ENCODE assay signal across 14 cellular contexts in the genomic region with DNA sequence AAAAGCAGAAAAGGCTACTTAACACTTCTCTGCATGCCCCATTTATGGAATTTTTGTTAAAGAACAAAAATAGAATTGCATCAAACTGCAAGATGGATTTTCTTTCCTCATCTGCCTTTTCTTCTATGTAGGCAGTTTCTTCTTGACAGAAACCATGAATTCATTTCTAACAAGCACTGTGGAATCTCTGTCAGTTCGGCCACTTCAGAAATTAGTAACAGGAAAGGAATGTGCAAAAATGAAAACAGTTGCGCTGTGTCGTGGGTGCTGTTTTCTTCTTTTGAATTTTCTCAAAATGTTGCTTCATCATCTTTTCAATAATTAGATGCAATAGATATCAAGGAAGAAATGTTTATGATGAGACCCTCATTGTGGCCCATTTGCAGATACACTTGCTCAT.
A peak's percentile ranks its signal among the peaks of the same experiment; 100 is the strongest.
DNase-seq lines count a peak whose midpoint lies in the region; ATAC-seq and TF ChIP-seq lines count a peak whose summit lies in the region.
"Had no signal": no experiment of that assay in that cellular context is flagged by ENCODE, and none has a peak within 500 bp of the region (broad histone marks: within the 10 kb centered on the region; RNA-seq: fewer than 3 reads in every experiment).

No MANE protein-coding gene starts in this region.

- peaks cover 4% of the 10 kb centered on the region for H3F3A ChIP-seq in smooth muscle cell (ENCODE audit: low read depth)

- no peaks in the 10 kb centered on the region for H3K79me2 ChIP-seq in fibroblast of lung (ENCODE audit: control insufficient read depth, insufficient read depth, low read length)
- no peaks in the 10 kb centered on the region for H3K79me2 ChIP-seq in smooth muscle cell (ENCODE audit: low read depth)

- no peaks in the 10 kb centered on the region for H3K9me3 ChIP-seq in SK-N-MC (ENCODE audit: low read depth, low read length)
- H3K9me3 ChIP-seq in fibroblast of lung (ENCODE audit: control insufficient read depth, insufficient read depth, low read depth, low read length): no peaks in the 10 kb centered on the region
- H3K9me3 ChIP-seq in smooth muscle cell (replicated peaks; ENCODE audit: low read depth): no peaks in the 10 kb centered on the region
- H3K9me3 ChIP-seq: transverse colon had no signal

- H2AFZ ChIP-seq in fibroblast of lung (ENCODE audit: low read length): no peak overlapping the region
- no peak overlapping the region for H2AFZ ChIP-seq in smooth muscle cell (ENCODE audit: low read depth)

- H4K20me1 ChIP-seq in fibroblast of lung (ENCODE audit: control insufficient read depth, extremely low read depth, insufficient read depth, low read length): no peaks in the 10 kb centered on the region
- H4K20me1 ChIP-seq in smooth muscle cell (ENCODE audit: low read depth): no peaks in the 10 kb centered on the region

- ATAC-seq in activated T-cell treated with anti-CD3 and anti-CD28 coated beads, Interleukin-2, amount 50 U/mL, for 72 hours (replicated peaks in 1 of 2): peak; percentile 61 to 80
- ATAC-seq: esophagus mucosa had no signal

- peak overlapping the region; percentile 61 for H3K27ac ChIP-seq in SK-N-MC
- H3K27ac ChIP-seq in fibroblast of lung (ENCODE audit: insufficient read depth, low read length): no peak overlapping the region
- peak overlapping the region; percentile 1 for H3K27ac ChIP-seq in smooth muscle cell (ENCODE audit: low read depth)
- H3K27ac ChIP-seq: transverse colon had no signal

- peak overlapping the region; percentile 68 for H3K27ac Mint-ChIP-seq in activated T-cell treated with anti-CD3 and anti-CD28 coated beads, Interleukin-2, amount 50 U/mL, for 72 hours
- H3K27ac Mint-ChIP-seq: activated B cell treated with CpG ODN at 0.5 μM for 24 hours had no signal

- H3K36me3 Mint-ChIP-seq in activated T-cell treated with anti-CD3 and anti-CD28 coated beads, Interleukin-2, amount 50 U/mL, for 72 hours (ENCODE audit: insufficient read depth in 2 of 2): no peaks in the 10 kb centered on the region

- peak; percentile 5 to 31 for DNase-seq in activated T-cell treated with anti-CD3 and anti-CD28 coated beads, Interleukin-2, amount 50 U/mL, for 72 hours
- DNase-seq in activated T-cell treated with anti-CD3 and anti-CD28 coated beads for 4 hours (no peak), SK-N-MC (ENCODE audit: low read depth, low spot score) (no peak), fibroblast of lung (ENCODE audit: low read depth in 2 of 2) (peak; percentile 19 to 69), smooth muscle cell (lab: John Stamatoyannopoulos, UW; ENCODE audit: unreplicated experiment) (no peak), COLO668 (lab: John Stamatoyannopoulos, UW; ENCODE audit: unreplicated experiment) (no peak), NCI-H146 (lab: John Stamatoyannopoulos, UW) (no peak), retina (no peak)
- DNase-seq: activated B cell treated with CpG ODN at 0.5 μM for 24 hours; central memory CD4-positive, alpha-beta T cell; DMS79 treated with DMSO at 0.1 percent for 48 hours; NCI-H1930; transverse colon had no signal

- H3K4me2 ChIP-seq in fibroblast of lung (ENCODE audit: extremely low read depth, insufficient read depth, low read length): no peak overlapping the region
- peak overlapping the region; percentile 63 for H3K4me2 ChIP-seq in smooth muscle cell

- no peak for TF ChIP-seq CTCF in fibroblast of lung (conservative IDR thresholded peaks at IDR 0.05 in 1 of 2, IDR thresholded peaks at IDR 0.05 in 1 of 2; ENCODE audit: low read depth in 1 of 2, low read length in 2 of 2)
- no peak for TF ChIP-seq CTCF in smooth muscle cell (IDR thresholded peaks at IDR 0.05; ENCODE audit: borderline replicate concordance, insufficient read depth, poor library complexity, severe bottlenecking)

- H3K9ac ChIP-seq in SK-N-MC (ENCODE audit: insufficient read length) (no peak overlapping the region), fibroblast of lung (ENCODE audit: insufficient read depth, low read length) (no peak overlapping the region), smooth muscle cell (ENCODE audit: low read depth) (no peak overlapping the region)

- H3K9me3 Mint-ChIP-seq in activated T-cell treated with anti-CD3 and anti-CD28 coated beads, Interleukin-2, amount 50 U/mL, for 72 hours: no peaks in the 10 kb centered on the region
- H3K9me3 Mint-ChIP-seq: activated B cell treated with CpG ODN at 0.5 μM for 24 hours had no signal

- peak overlapping the region; percentile 59 for H3K4me3 ChIP-seq in SK-N-MC
- no peak overlapping the region for H3K4me3 ChIP-seq in fibroblast of lung (replicated peaks in 1 of 4; ENCODE audit: control extremely low read depth in 1 of 4, insufficient read depth in 1 of 4, low read depth in 3 of 4, low read length in 4 of 4)
- H3K4me3 ChIP-seq in smooth muscle cell: peak overlapping the region; percentile 11
- H3K4me3 ChIP-seq: transverse colon had no signal

- peaks cover 21% of the 10 kb centered on the region for H3K4me1 Mint-ChIP-seq in activated T-cell treated with anti-CD3 and anti-CD28 coated beads, Interleukin-2, amount 50 U/mL, for 72 hours (ENCODE audit: low read depth)

- peaks cover 47% of the 10 kb centered on the region for H3K27me3 Mint-ChIP-seq in activated T-cell treated with anti-CD3 and anti-CD28 coated beads, Interleukin-2, amount 50 U/mL, for 72 hours (ENCODE audit: low read depth)

- no peaks in the 10 kb centered on the region for H3K36me3 ChIP-seq in SK-N-MC (ENCODE audit: insufficient read depth, low read length)
- H3K36me3 ChIP-seq in fibroblast of lung (ENCODE audit: control insufficient read depth, insufficient read depth, low read length): no peaks in the 10 kb centered on the region
- no peaks in the 10 kb centered on the region for H3K36me3 ChIP-seq in smooth muscle cell (ENCODE audit: low read depth)
- H3K36me3 ChIP-seq: transverse colon had no signal

- WGBS in smooth muscle cell (ENCODE audit: low lambda C conversion rate): 1% methylated on average over 3 of the region's 3 CpGs

- H3K4me1 ChIP-seq in fibroblast of lung (ENCODE audit: control insufficient read depth, extremely low read depth, insufficient read depth, low read length) (no peaks in the 10 kb centered on the region), smooth muscle cell (ENCODE audit: low read depth) (no peaks in the 10 kb centered on the region)
- H3K4me1 ChIP-seq: transverse colon had no signal

- peak overlapping the region; percentile 18 to 87 for H3K4me3 Mint-ChIP-seq in activated T-cell treated with anti-CD3 and anti-CD28 coated beads, Interleukin-2, amount 50 U/mL, for 72 hours
- H3K4me3 Mint-ChIP-seq: activated B cell treated with CpG ODN at 0.5 μM for 24 hours had no signal

- H3K27me3 ChIP-seq in fibroblast of lung (ENCODE audit: control insufficient read depth, insufficient read depth, low read length): no peaks in the 10 kb centered on the region
- H3K27me3 ChIP-seq in smooth muscle cell (ENCODE audit: low read depth): peaks cover 3% of the 10 kb centered on the region

Comparison
In these comparisons a context has a peak if more than half of its experiments do, and no peak if none do; other contexts are left out.
1. DNase-seq: peak in activated T-cell treated with anti-CD3 and anti-CD28 coated beads, Interleukin-2, amount 50 U/mL, for 72 hours (2 of 2) and fibroblast of lung (2 of 2); none in activated T-cell treated with anti-CD3 and anti-CD28 coated beads for 4 hours (single experiment), SK-N-MC (single experiment), smooth muscle cell (single experiment), COLO668 (single experiment), NCI-H146 (single experiment) and retina (single experiment).
2. H3K4me3 ChIP-seq: peak in SK-N-MC (single experiment) and smooth muscle cell (single experiment); none in fibroblast of lung (0 of 4).